In the genomic region with DNA sequence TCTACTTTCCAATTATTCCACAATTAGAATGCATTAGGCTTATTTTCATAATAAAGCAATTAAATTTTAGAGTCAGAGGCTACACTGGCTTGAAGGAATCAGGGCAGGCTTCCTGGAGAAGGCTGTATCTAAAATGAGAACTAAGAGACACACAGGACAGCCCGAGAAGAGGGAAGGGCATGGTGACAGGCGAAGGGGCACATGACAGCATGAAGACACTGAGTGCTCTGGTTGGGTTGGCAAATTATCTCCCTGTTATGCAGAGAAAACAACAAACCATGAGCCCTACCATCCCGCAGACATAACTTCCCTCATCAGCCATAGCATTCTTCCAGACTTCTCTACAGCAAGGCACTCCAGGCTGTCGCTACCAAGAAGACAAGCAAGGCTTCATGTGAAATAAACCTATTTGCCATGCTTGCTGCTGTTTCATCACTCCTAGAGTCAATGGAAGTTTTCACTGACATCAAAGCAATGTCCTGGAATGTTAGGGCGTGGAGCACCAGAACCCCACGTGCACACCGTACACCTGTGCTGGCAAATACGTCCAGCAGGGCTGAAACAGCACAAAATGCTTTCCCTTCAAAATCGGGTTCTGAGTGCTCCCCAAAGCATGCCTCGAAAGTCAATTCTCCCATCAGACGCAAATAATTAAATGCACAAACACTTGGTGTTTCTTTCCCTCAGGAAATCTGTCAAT, we compare ENCODE assay signal across 19 cellular contexts. TPM values are rescaled to one million over a fixed set of nuclear protein-coding genes. Genes with fewer than 3 reads are reported as not detected.
DNase-seq lines count a peak whose midpoint lies in the region; ATAC-seq, FAIRE-seq and TF ChIP-seq lines count a peak whose summit lies in the region.
"Had no signal": no experiment of that assay in that cellular context is flagged by ENCODE, and none has a peak within 500 bp of the region (broad histone marks: within the 10 kb centered on the region; RNA-seq: fewer than 3 reads in every experiment).

No MANE protein-coding gene starts in this region.

- peak overlapping the region; percentile 51 for H3K27ac Mint-ChIP-seq in stimulated activated naive B cell treated with anti-CD40 and anti-IgM and Interleukin-4, amounts not matched to agents 10 μg/mL and 1 μg/mL and 100 μg/mL, for 72 hours
- H3K27ac Mint-ChIP-seq: activated naive CD8-positive, alpha-beta T cell treated with anti-CD3 and anti-CD28 coated beads, Interleukin-2, amount 50 U/mL, for 24 hours; activated T-helper 17 cell treated with anti-CD3 and anti-CD28 coated beads, Interleukin-2, amount 50 U/mL, for 72 hours had no signal

- TF ChIP-seq CTCF in kidney (IDR thresholded peaks at IDR 0.05; ENCODE audit: borderline replicate concordance, extremely low read depth, insufficient read depth), result no peak
- TF ChIP-seq CTCF in GM20000 (IDR thresholded peaks at IDR 0.05; ENCODE audit: extremely low read depth, missing control alignments), result no peak
- no peak for TF ChIP-seq CTCF in left ventricle myocardium inferior (IDR thresholded peaks at IDR 0.05; ENCODE audit: borderline replicate concordance)

- no peaks in the 10 kb centered on the region for H3K9me3 ChIP-seq in kidney (ENCODE audit: control insufficient read depth in 1 of 2, low read length in 2 of 2)
- H3K9me3 ChIP-seq in left ventricle myocardium inferior (replicated peaks), result no peaks in the 10 kb centered on the region
- H3K9me3 ChIP-seq: neutrophil, thoracic aorta had no signal

- H3K36me3 ChIP-seq in kidney (ENCODE audit: control insufficient read depth in 1 of 2, insufficient read depth in 2 of 2, low read length in 2 of 2) (no peaks in the 10 kb centered on the region), left ventricle myocardium inferior (no peaks in the 10 kb centered on the region)
- H3K36me3 ChIP-seq: thoracic aorta had no signal

- H3K4me1 Mint-ChIP-seq in stimulated activated naive B cell treated with anti-CD40 and anti-IgM and Interleukin-4, amounts not matched to agents 10 μg/mL and 1 μg/mL and 100 μg/mL, for 72 hours, result peaks cover 72 to 96% of the 10 kb centered on the region in 2 donors

- no peaks in the 10 kb centered on the region for H3K27me3 Mint-ChIP-seq in stimulated activated naive B cell treated with anti-CD40 and anti-IgM and Interleukin-4, amounts not matched to agents 10 μg/mL and 1 μg/mL and 100 μg/mL, for 72 hours
- H3K27me3 Mint-ChIP-seq: activated naive CD8-positive, alpha-beta T cell treated with anti-CD3 and anti-CD28 coated beads, Interleukin-2, amount 50 U/mL, for 24 hours; activated T-helper 17 cell treated with anti-CD3 and anti-CD28 coated beads, Interleukin-2, amount 50 U/mL, for 72 hours; brain; dendritic cell treated with granulocyte-macrophage colony-stimulating factor and Interleukin-4, amounts not matched to agents 40 ng/mL and 50 ng/mL, for 4 days; T-helper 17 cell had no signal

- no peaks in the 10 kb centered on the region for H3K27me3 ChIP-seq in left ventricle myocardium inferior (ENCODE audit: low read depth)
- H3K27me3 ChIP-seq: neutrophil had no signal

- H3K4me3 ChIP-seq in kidney (ENCODE audit: low read length in 2 of 2), result no peak overlapping the region
- no peak overlapping the region for H3K4me3 ChIP-seq in left ventricle myocardium inferior
- H3K4me3 ChIP-seq: thoracic aorta had no signal

- intact Hi-C loops in kidney (cut with DNase I) (no loop called here), left ventricle myocardium inferior (cut with micrococcal nuclease) (no loop called here)

- H3K27ac ChIP-seq in kidney (ENCODE audit: low read depth in 2 of 2, low read length in 2 of 2) (no peak overlapping the region), left ventricle myocardium inferior (replicated peaks) (no peak overlapping the region)
- H3K27ac ChIP-seq: neutrophil had no signal

- peak overlapping the region in 1 of 2 donors; percentile 25 for H3K4me3 Mint-ChIP-seq in stimulated activated naive B cell treated with anti-CD40 and anti-IgM and Interleukin-4, amounts not matched to agents 10 μg/mL and 1 μg/mL and 100 μg/mL, for 72 hours
- H3K4me3 Mint-ChIP-seq: activated naive CD8-positive, alpha-beta T cell treated with anti-CD3 and anti-CD28 coated beads, Interleukin-2, amount 50 U/mL, for 24 hours; activated T-helper 17 cell treated with anti-CD3 and anti-CD28 coated beads, Interleukin-2, amount 50 U/mL, for 72 hours; dendritic cell treated with granulocyte-macrophage colony-stimulating factor and Interleukin-4, amounts not matched to agents 40 ng/mL and 50 ng/mL, for 4 days had no signal

- no peak overlapping the region for H3K9ac ChIP-seq in kidney (ENCODE audit: low read length in 2 of 2)

- no peaks in the 10 kb centered on the region for H3K9me3 Mint-ChIP-seq in stimulated activated naive B cell treated with anti-CD40 and anti-IgM and Interleukin-4, amounts not matched to agents 10 μg/mL and 1 μg/mL and 100 μg/mL, for 72 hours
- H3K9me3 Mint-ChIP-seq: activated naive CD8-positive, alpha-beta T cell treated with anti-CD3 and anti-CD28 coated beads, Interleukin-2, amount 50 U/mL, for 24 hours; activated T-helper 17 cell treated with anti-CD3 and anti-CD28 coated beads, Interleukin-2, amount 50 U/mL, for 72 hours; brain; dendritic cell treated with granulocyte-macrophage colony-stimulating factor and Interleukin-4, amounts not matched to agents 40 ng/mL and 50 ng/mL, for 4 days had no signal

- no peak for ATAC-seq in stimulated activated naive B cell treated with anti-CD40 and anti-IgM and Interleukin-4, amounts not matched to agents 10 μg/mL and 1 μg/mL and 100 μg/mL, for 72 hours (replicated peaks)
- ATAC-seq: activated naive CD8-positive, alpha-beta T cell treated with anti-CD3 and anti-CD28 coated beads, Interleukin-2, amount 50 U/mL, for 24 hours; activated T-helper 17 cell treated with anti-CD3 and anti-CD28 coated beads, Interleukin-2, amount 50 U/mL, for 72 hours; T-helper 17 cell had no signal

- H3K36me3 Mint-ChIP-seq in stimulated activated naive B cell treated with anti-CD40 and anti-IgM and Interleukin-4, amounts not matched to agents 10 μg/mL and 1 μg/mL and 100 μg/mL, for 72 hours, result peaks cover 54 to 67% of the 10 kb centered on the region in 2 donors
- H3K36me3 Mint-ChIP-seq: brain had no signal

- FAIRE-seq in kidney (lab: Jason Lieb, UNC), result no peak
- FAIRE-seq: endothelial cell of umbilical vein had no signal

- H3K4me1 ChIP-seq in kidney (ENCODE audit: control insufficient read depth in 1 of 2, insufficient read depth in 1 of 2, low read depth in 1 of 2, low read length in 2 of 2), result peaks cover 29 to 30% of the 10 kb centered on the region in 2 donors
- peaks cover 76% of the 10 kb centered on the region for H3K4me1 ChIP-seq in left ventricle myocardium inferior

- DNase-seq in HT-29 (ENCODE audit: low spot score), result peak; percentile 67
- peak; percentile 98 for DNase-seq in SW480 (ENCODE audit: low spot score)
- DNase-seq in kidney, result peak; percentile 35
- DNase-seq in stimulated activated naive B cell treated with anti-CD40 and anti-IgM and Interleukin-4, amounts not matched to agents 10 μg/mL and 1 μg/mL and 100 μg/mL, for 72 hours, result no peak
- DNase-seq in GM20000 (ENCODE audit: low spot score), result no peak
- DNase-seq in NCI-H1436 treated with DMSO at 0.1 percent for 48 hours (lab: John Stamatoyannopoulos, UW), result no peak
- DNase-seq in left ventricle myocardium inferior, result no peak
- DNase-seq: activated CD4-positive, CD25-positive, alpha-beta regulatory T cell treated with anti-CD3 and anti-CD28 coated beads, Interleukin-2, amount 50 U/mL, for 72 hours; activated naive CD8-positive, alpha-beta T cell treated with anti-CD3 and anti-CD28 coated beads, Interleukin-2, amount 50 U/mL, for 24 hours; KBM-7; retina; SIG-M5; T-helper 17 cell had no signal

RNA-seq across cellular contexts. Expression of a gene that starts 21.3 kb away (rescaled TPM):
- total RNA-seq in HT-29 (2014; rRNA removed; shearing (Covaris generic)), result 126 and 133 TPM in 2 replicates
- total RNA-seq in kidney, result 98.7 TPM
- 47.3 TPM for polyA plus RNA-seq in kidney (ENCODE audit: insufficient read depth, low read depth, low replicate concordance)
- total RNA-seq in left ventricle myocardium inferior, result 23.7 TPM

Comparison
In these comparisons a context has a peak if more than half of its experiments do, and no peak if none do; other contexts are left out.
1. DNase-seq: peak in HT-29 (single experiment), SW480 (single experiment) and kidney (single experiment); none in stimulated activated naive B cell treated with anti-CD40 and anti-IgM and Interleukin-4, amounts not matched to agents 10 μg/mL and 1 μg/mL and 100 μg/mL, for 72 hours (single experiment), GM20000 (single experiment), NCI-H1436 treated with DMSO at 0.1 percent for 48 hours (single experiment) and left ventricle myocardium inferior (single experiment).